Comparison of ENCODE assay signal across 22 cellular contexts in genomic region chr12:40993158-40993557, GRCh38.
"Had no signal": no experiment of that assay in that cellular context is flagged by ENCODE, and none has a peak within 500 bp of the region (broad histone marks: within the 10 kb centered on the region; RNA-seq: fewer than 3 reads in every experiment).

No MANE protein-coding gene starts in this region.

- H3K9me3 ChIP-seq: MG63, SJSA1 had no signal

- H3K4me3 ChIP-seq: MG63, SJSA1, SK-N-MC had no signal

- H3K27me3 ChIP-seq: MG63, SJSA1 had no signal

- H3K36me3 ChIP-seq: MG63, SJSA1 had no signal

- DNase-seq: KBM-7, MG63, NCI-H1092, NCI-H1105 treated with DMSO at 0.1 percent for 48 hours, NCI-H1417 treated with DMSO at 0.1 percent for 48 hours, NCI-H146, NCI-H1694 treated with DMSO at 0.1 percent for 48 hours, NCI-H2029, NCI-H2081 treated with DMSO at 0.1 percent for 48 hours, NCI-H2171, NCI-H226, NCI-H446, NCI-H510A, NCI-H524 treated with DMSO at 0.1 percent for 48 hours, NCI-H69, NCI-H774, Right ventricle myocardium superior, RPMI8226, SIG-M5 had no signal

- H3K4me1 ChIP-seq: SJSA1 had no signal

- H3K27ac ChIP-seq: SJSA1, SK-N-MC had no signal

- FAIRE-seq: RCC 7860 had no signal
